In the genomic region with DNA sequence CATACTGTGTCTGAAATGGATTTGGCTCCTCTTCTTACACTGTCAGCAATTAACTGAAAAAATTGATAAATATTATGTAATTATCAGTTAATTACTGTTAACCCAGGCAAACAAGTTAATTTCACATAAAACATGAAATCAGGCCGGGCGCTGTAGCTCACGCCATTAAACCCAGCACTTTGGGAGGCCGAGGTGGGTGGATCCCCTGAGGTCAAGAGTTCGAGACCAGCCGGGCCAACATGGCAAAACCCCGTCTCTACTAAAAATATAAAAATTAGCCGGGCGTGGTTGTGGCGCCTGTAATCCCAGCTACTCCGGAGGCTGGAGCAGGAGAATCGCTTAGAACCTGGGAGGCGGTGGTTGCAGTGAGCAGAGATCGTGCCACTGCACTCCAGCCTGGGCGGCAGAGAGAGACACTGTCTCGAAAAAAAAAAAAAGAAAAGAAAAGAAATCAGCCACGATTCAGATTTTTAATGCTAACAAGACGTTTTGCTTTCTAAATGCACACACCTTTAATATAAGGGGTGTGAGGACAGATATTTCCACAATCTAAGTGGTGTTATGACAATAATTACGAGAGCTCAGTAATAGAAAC, we compare ENCODE assay signal across 8 cellular contexts. TPM values are rescaled to one million over a fixed set of nuclear protein-coding genes. Genes with fewer than 3 reads are reported as not detected.
A peak's percentile ranks its signal among the peaks of the same experiment; 100 is the strongest.
DNase-seq lines count a peak whose midpoint lies in the region; ATAC-seq and TF ChIP-seq lines count a peak whose summit lies in the region.

No MANE protein-coding gene starts in this region.

- TF ChIP-seq CTCF in SK-N-SH (IDR thresholded peaks at IDR 0.05) (no peak), fibroblast of the aortic adventitia (IDR thresholded peaks at IDR 0.05; ENCODE audit: insufficient read depth, low read length) (no peak), psoas muscle (IDR thresholded peaks at IDR 0.05) (no peak)

- POLR2A ChIA-PET in SK-N-SH (lab: Yijun Ruan, JAX), result interaction anchor here (1.0 to 3.0 kb wide), 2 partner anchors 9 to 22 kb away, joined by 3 to 38 read pairs; partner anchors contain the start of genes THAP2 and ZFC3H1

- peak overlapping the region; percentile 76 for H3K9ac ChIP-seq in SK-N-SH

- H3K27me3 ChIP-seq in SK-N-SH (ENCODE audit: insufficient read depth) (no peaks in the 10 kb centered on the region), psoas muscle (ENCODE audit: insufficient read depth in 3 of 3, low read length in 2 of 3) (no peaks in the 10 kb centered on the region)

- 16% methylated on average over 19 of the region's 19 CpGs for WGBS in SK-N-SH (ENCODE audit: low lambda C conversion rate)
- 19 to 23% (median 19%) methylated on average over 19 of the region's 19 CpGs for WGBS in psoas muscle, 3 donors

- no peak for TF ChIP-seq RAD21 in SK-N-SH (IDR thresholded peaks at IDR 0.05; ENCODE audit: low read length)

- intact Hi-C loops in psoas muscle (cut with DNase I), result loop anchor here in 1 of 2 donors (5.0 kb wide), 1 partner anchor 67 kb away; the partner anchor contains the start of gene RAB21

- H3K36me3 ChIP-seq in SK-N-SH (replicated peaks in 1 of 2; ENCODE audit: control insufficient read depth in 1 of 2, insufficient read depth in 2 of 2, low read length in 1 of 2), result no peaks in the 10 kb centered on the region
- no peaks in the 10 kb centered on the region for H3K36me3 ChIP-seq in psoas muscle (ENCODE audit: insufficient read depth in 1 of 2, low read depth in 1 of 2)

- H3K27ac ChIP-seq in SK-N-SH (ENCODE audit: low read depth in 2 of 2, low read length in 1 of 2), result peak overlapping the region; percentile 86 to 96
- peak overlapping the region; percentile 95 for H3K27ac ChIP-seq in psoas muscle

- no peaks in the 10 kb centered on the region for H3K9me2 ChIP-seq in SK-N-SH

- no peaks in the 10 kb centered on the region for H3K9me3 ChIP-seq in SK-N-SH
- no peaks in the 10 kb centered on the region for H3K9me3 ChIP-seq in psoas muscle

- CTCF ChIA-PET in SK-N-SH (lab: Yijun Ruan, JAX), result interaction anchor here (1.0 to 3.7 kb wide), 10 partner anchors 8 to 293 kb away, joined by 3 to 18 read pairs (median 4); partner anchors contain the start of genes THAP2 and ZFC3H1

- H3K4me3 ChIP-seq in SK-N-SH (ENCODE audit: low read depth in 2 of 2, low read length in 1 of 2), result peak overlapping the region; percentile 69 to 76
- peak overlapping the region; percentile 82 for H3K4me3 ChIP-seq in fibroblast of the aortic adventitia (ENCODE audit: low read depth, low read length)
- H3K4me3 ChIP-seq in psoas muscle, result peak overlapping the region; percentile 84

- ATAC-seq in GM18870 (IDR thresholded peaks at IDR 0.05; ENCODE audit: unreplicated experiment), result peak; percentile 2
- ATAC-seq in psoas muscle, result peak in 1 of 4 donors; percentile 32
- no peak for ATAC-seq in GM19328 (IDR thresholded peaks at IDR 0.05; ENCODE audit: unreplicated experiment)
- no peak for ATAC-seq in GM18498 (IDR thresholded peaks at IDR 0.05; ENCODE audit: unreplicated experiment)
- no peak for ATAC-seq in GM21576 (IDR thresholded peaks at IDR 0.05; ENCODE audit: unreplicated experiment)

- H3K4me1 ChIP-seq in SK-N-SH (ENCODE audit: control insufficient read depth in 1 of 2, insufficient read depth in 2 of 2, low read depth in 1 of 2, low read length in 1 of 2) (peaks cover 2 to 7% of the 10 kb centered on the region in 2 experiments; a peak in 3 of 4 replicates), psoas muscle (peaks cover 27% of the 10 kb centered on the region)

- peak overlapping the region; percentile 99 for H2AFZ ChIP-seq in SK-N-SH (ENCODE audit: low read depth)

- H3K4me2 ChIP-seq in SK-N-SH, result peak overlapping the region; percentile 87

- DNase-seq in SK-N-SH (no peak), fibroblast of the aortic adventitia (ENCODE audit: low read depth) (no peak), psoas muscle (peak in 1 of 2 donors; percentile 49), COLO829 (ENCODE audit: low spot score) (no peak)

- H3K79me2 ChIP-seq in SK-N-SH (ENCODE audit: insufficient read depth), result peaks cover 30% of the 10 kb centered on the region

- no peak for TF ChIP-seq EP300 in SK-N-SH (IDR thresholded peaks at IDR 0.05; ENCODE audit: borderline replicate concordance in 1 of 2, low read depth in 1 of 2, low read length in 1 of 2)

- H3F3A ChIP-seq in SK-N-SH (replicated peaks; ENCODE audit: insufficient read depth), result peaks cover 9% of the 10 kb centered on the region

- no peaks in the 10 kb centered on the region for H4K20me1 ChIP-seq in SK-N-SH (ENCODE audit: insufficient read depth)

TF ChIP-seq in SK-N-SH, 30 proteins besides CTCF, POLR2A, EP300 and RAD21 (continues in another document):
- TF ChIP-seq, protein P1, sequence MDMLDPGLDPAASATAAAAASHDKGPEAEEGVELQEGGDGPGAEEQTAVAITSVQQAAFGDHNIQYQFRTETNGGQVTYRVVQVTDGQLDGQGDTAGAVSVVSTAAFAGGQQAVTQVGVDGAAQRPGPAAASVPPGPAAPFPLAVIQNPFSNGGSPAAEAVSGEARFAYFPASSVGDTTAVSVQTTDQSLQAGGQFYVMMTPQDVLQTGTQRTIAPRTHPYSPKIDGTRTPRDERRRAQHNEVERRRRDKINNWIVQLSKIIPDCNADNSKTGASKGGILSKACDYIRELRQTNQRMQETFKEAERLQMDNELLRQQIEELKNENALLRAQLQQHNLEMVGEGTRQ (IDR thresholded peaks at IDR 0.05; ENCODE audit: borderline replicate concordance, low read depth, low read length), result no peak
- TF ChIP-seq CHD2 (IDR thresholded peaks at IDR 0.05; ENCODE audit: low read length, partially characterized antibody) (no peak), GATA2 (CRISPR knock-in tag; IDR thresholded peaks at IDR 0.05) (no peak), ZBTB33 (IDR thresholded peaks at IDR 0.05; ENCODE audit: borderline replicate concordance, low read depth) (no peak), NRF1 (IDR thresholded peaks at IDR 0.05; ENCODE audit: low read depth, low read length) (no peak), EZH2phosphoT487 (IDR thresholded peaks at IDR 0.05; ENCODE audit: borderline replicate concordance, low read depth) (no peak), FOSL2 (IDR thresholded peaks at IDR 0.05; ENCODE audit: borderline replicate concordance, low read depth) (no peak), TAF1 (IDR thresholded peaks at IDR 0.05; ENCODE audit: borderline replicate concordance, low read depth, low read length) (no peak)

RNA-seq across cellular contexts. Expression of gene TMEM19, which starts 0.5 kb away (rescaled TPM):
- polyA plus RNA-seq in SK-N-SH (2012; rRNA removed) (12.6 and 17.4 TPM in 2 replicates), psoas muscle (10 to 100 TPM in 2 of 3 donors, 1 to 10 TPM in 1; 6.0 to 31.1 (median 12.6) TPM)
- 19.3 and 20.4 TPM in 2 replicates for polyA plus RNA-seq in SK-N-SH (2012; cell fraction: cytosol; rRNA removed)
- 1.6 and 8.1 TPM in 2 replicates for polyA plus RNA-seq in SK-N-SH (2012; cell fraction: nucleus; rRNA removed)
- total RNA-seq in fibroblast of the aortic adventitia (ENCODE audit: low replicate concordance) (24.8 and 36.8 TPM in 2 replicates), psoas muscle (10 to 100 TPM; 10.4 to 29.7 (median 23.0) TPM)

RNA-seq across cellular contexts. Expression of gene THAP2, which starts 21.3 kb away (rescaled TPM):
- 2.9 and 4.6 TPM in 2 replicates for polyA plus RNA-seq in SK-N-SH (2012; rRNA removed)
- polyA plus RNA-seq in SK-N-SH (2012; cell fraction: cytosol; rRNA removed), result 4.1 and 5.7 TPM in 2 replicates
- 4.3 and 6.0 TPM in 2 replicates for polyA plus RNA-seq in SK-N-SH (2012; cell fraction: nucleus; rRNA removed)
- 3.8 and 4.9 TPM in 2 replicates for total RNA-seq in fibroblast of the aortic adventitia (ENCODE audit: low replicate concordance)
- total RNA-seq in psoas muscle, result 1 to 10 TPM; 3.8 to 7.2 (median 5.5) TPM
- polyA plus RNA-seq in psoas muscle, result 1 to 10 TPM; 3.3 to 9.8 (median 5.2) TPM

RNA-seq across cellular contexts. Expression of gene ZFC3H1, which starts 21.8 kb away (rescaled TPM):
- polyA plus RNA-seq in SK-N-SH (2012; rRNA removed), result 19.1 and 32.0 TPM in 2 replicates
- 9.5 and 10.9 TPM in 2 replicates for polyA plus RNA-seq in SK-N-SH (2012; cell fraction: cytosol; rRNA removed)
- polyA plus RNA-seq in SK-N-SH (2012; cell fraction: nucleus; rRNA removed), result 76.5 and 180 TPM in 2 replicates
- 54.1 and 68.1 TPM in 2 replicates for total RNA-seq in fibroblast of the aortic adventitia (ENCODE audit: low replicate concordance)
- total RNA-seq in psoas muscle, result 10 to 100 TPM in 3 of 4 donors, 1 to 10 TPM in 1; 9.8 to 18.1 (median 15.5) TPM
- 10 to 100 TPM in 1 of 3 donors, 1 to 10 TPM in 2; 5.5 to 15.0 (median 6.0) TPM for polyA plus RNA-seq in psoas muscle
